1 cellular context compared by ENCODE assay signal in the genomic region with DNA sequence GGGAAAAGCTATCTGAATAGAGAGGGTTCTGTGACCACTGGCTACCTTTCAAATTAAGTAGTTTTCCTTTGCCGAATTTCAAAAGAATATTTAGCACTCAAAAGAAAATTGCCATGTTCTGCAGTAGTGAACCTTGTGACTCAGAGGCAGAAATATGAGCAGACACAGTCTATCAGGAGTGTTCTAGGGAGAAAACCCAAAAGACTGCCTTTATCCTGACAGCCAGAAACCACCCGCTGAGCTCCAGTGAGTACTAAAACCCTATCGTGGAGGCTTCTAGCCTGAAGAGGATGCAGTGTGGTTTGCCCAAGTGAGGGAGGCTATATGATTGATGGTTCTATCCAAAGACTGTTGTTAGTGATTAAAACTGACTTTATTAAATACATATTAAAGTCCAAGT.
TF ChIP-seq lines count a peak whose summit lies in the region.

No MANE protein-coding gene starts in this region.

TF ChIP-seq in IMR-90, 13 proteins besides CTCF, POLR2A, EP300 and RAD21 (continued from another document):
- TF ChIP-seq RFX5 (IDR thresholded peaks at IDR 0.05; ENCODE audit: low read depth, low read length) (no peak), CHD1 (IDR thresholded peaks at IDR 0.05; ENCODE audit: low read depth, low read length) (no peak), MAZ (IDR thresholded peaks at IDR 0.05; ENCODE audit: borderline replicate concordance, low read depth, low read length) (no peak)
- TF ChIP-seq, protein P1, sequence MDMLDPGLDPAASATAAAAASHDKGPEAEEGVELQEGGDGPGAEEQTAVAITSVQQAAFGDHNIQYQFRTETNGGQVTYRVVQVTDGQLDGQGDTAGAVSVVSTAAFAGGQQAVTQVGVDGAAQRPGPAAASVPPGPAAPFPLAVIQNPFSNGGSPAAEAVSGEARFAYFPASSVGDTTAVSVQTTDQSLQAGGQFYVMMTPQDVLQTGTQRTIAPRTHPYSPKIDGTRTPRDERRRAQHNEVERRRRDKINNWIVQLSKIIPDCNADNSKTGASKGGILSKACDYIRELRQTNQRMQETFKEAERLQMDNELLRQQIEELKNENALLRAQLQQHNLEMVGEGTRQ (IDR thresholded peaks at IDR 0.05; ENCODE audit: low read depth, low read length) = no peak
